ENCODE assay signal across 37 cellular contexts in genomic region chr5:6389397-6389796, GRCh38. TPM values are rescaled to one million over a fixed set of nuclear protein-coding genes. Genes with fewer than 3 reads are reported as not detected.
DNase-seq lines count a peak whose midpoint lies in the region; ATAC-seq, FAIRE-seq and TF ChIP-seq lines count a peak whose summit lies in the region.
"Had no signal": no experiment of that assay in that cellular context is flagged by ENCODE, and none has a peak within 500 bp of the region (broad histone marks: within the 10 kb centered on the region; RNA-seq: fewer than 3 reads in every experiment).

No MANE protein-coding gene starts in this region.

- H3K79me1 ChIP-seq in IMR-90 (ENCODE audit: low read depth in 1 of 2, low read length in 2 of 2): no peaks in the 10 kb centered on the region

- TF ChIP-seq RAD21 in HepG2 (CRISPR knock-in tag; IDR thresholded peaks at IDR 0.05) (no peak), A549 (conservative IDR thresholded peaks at IDR 0.05 in 1 of 2, IDR thresholded peaks at IDR 0.05 in 1 of 2) (no peak), IMR-90 (IDR thresholded peaks at IDR 0.05; ENCODE audit: low read length) (no peak), K562 (CRISPR knock-in tag; conservative IDR thresholded peaks at IDR 0.05 in 1 of 2, IDR thresholded peaks at IDR 0.05 in 1 of 2) (no peak)

- H3K56ac ChIP-seq in IMR-90 (ENCODE audit: extremely low read depth, insufficient read depth, low read length): no peak overlapping the region

- no peak overlapping the region for H3K4ac ChIP-seq in IMR-90 (ENCODE audit: low read depth, low read length)

- H3K9ac ChIP-seq in HepG2 (ENCODE audit: insufficient read depth, low read depth, low read length) (no peak overlapping the region), IMR-90 (ENCODE audit: low read depth, low read length) (no peak overlapping the region), K562 (ENCODE audit: insufficient read depth in 1 of 2, low read depth in 2 of 2, low read length in 2 of 2) (no peak overlapping the region)
- H3K9ac ChIP-seq: BLaER1; BLaER1 treated with 17β-estradiol and CSF1 and Interleukin-3, amounts not matched to agents 10 nM and 100 nM had no signal

- POLR2A ChIA-PET in HepG2 (lab: Yijun Ruan, JAX) (no interaction called here), A549 (lab: Yijun Ruan, JAX) (interaction anchor here (0.6 kb wide), 2 partner anchors 127 to 344 kb away, joined by 3 to 10 read pairs; no protein-coding TSS in a partner anchor), IMR-90 (lab: Charles Lee; ENCODE audit: unreplicated experiment) (no interaction called here), K562 (lab: Yijun Ruan, JAX) (interaction anchor here (0.5 kb wide), 1 partner anchor 893 kb away, joined by 3 read pairs; no protein-coding TSS in a partner anchor)

- H3K14ac ChIP-seq in IMR-90 (replicated peaks; ENCODE audit: low read depth, low read length): no peak overlapping the region

- DNase-seq in HepG2 (ENCODE audit: low spot score): no peak
- DNase-seq in right lobe of liver: no peak
- DNase-seq in A549 (ENCODE audit: low read depth in 1 of 2, low spot score in 1 of 2): no peak
- DNase-seq in IMR-90: no peak
- DNase-seq in K562 (ENCODE audit: extremely low read depth in 1 of 4, low spot score in 3 of 4): no peak
- DNase-seq in NCI-H187 (lab: John Stamatoyannopoulos, UW): no peak
- DNase-seq in activated CD8-positive, alpha-beta memory T cell treated with anti-CD3 and anti-CD28 coated beads for 24 hours: no peak
- no peak for DNase-seq in SHP77 treated with DMSO at 0.1 percent for 48 hours (lab: John Stamatoyannopoulos, UW)
- DNase-seq: 8988T; ACHN; AML-193; BE2C; C1 segment of cervical spinal cord; Caco-2; Calu3; CD4-positive, alpha-beta memory T cell; CD4-positive, alpha-beta T cell; CD4-positive, CD25-positive, alpha-beta regulatory T cell; CD8-positive, alpha-beta memory T cell; CD8-positive, alpha-beta T cell; COR-L47; DMS 273 treated with DMSO at 0.1 percent for 48 hours; DMS153; DMS53; DMS79; DMS79 treated with DMSO at 0.1 percent for 48 hours; DND-41; EL had no signal

- no peaks in the 10 kb centered on the region for H3K79me2 ChIP-seq in HepG2 (ENCODE audit: insufficient read depth, low read length)
- H3K79me2 ChIP-seq in K562 (ENCODE audit: control insufficient read depth, insufficient read depth, low read length): no peaks in the 10 kb centered on the region

- no peak overlapping the region for H4K8ac ChIP-seq in IMR-90 (ENCODE audit: low read depth in 2 of 2, low read length in 2 of 2)

- H2BK20ac ChIP-seq in IMR-90 (ENCODE audit: low read depth, low read length): no peak overlapping the region

- no peak overlapping the region for H3K18ac ChIP-seq in IMR-90 (ENCODE audit: low read depth, low read length)

- dilution Hi-C loops in IMR-90 (cut with HindIII; ENCODE audit: low sequenced_read_pairs, unreplicated experiment): no loop called here

- no peak for ATAC-seq in HepG2
- ATAC-seq in right lobe of liver: no peak
- ATAC-seq in A549: no peak
- no peak for ATAC-seq in IMR-90 (ENCODE audit: low read depth)
- no peak for ATAC-seq in K562
- ATAC-seq: CD8-positive, alpha-beta T cell had no signal

- H3K9me3 ChIP-seq in HepG2 (ENCODE audit: low read length) (no peaks in the 10 kb centered on the region), right lobe of liver (no peaks in the 10 kb centered on the region), A549 (0 out of 3 replicates have a peak, but pooled peaks cover 3% of the 10 kb centered on the region), IMR-90 (ENCODE audit: control insufficient read depth, insufficient read depth, low read length) (no peaks in the 10 kb centered on the region), K562 (replicated peaks; ENCODE audit: control insufficient read depth, insufficient read depth, low read depth, low read length) (no peaks in the 10 kb centered on the region)
- H3K9me3 ChIP-seq: BE2C, BLaER1, Caco-2 had no signal

- H3K4me1 ChIP-seq in HepG2 (ENCODE audit: insufficient read depth, low read length) (no peaks in the 10 kb centered on the region), right lobe of liver (no peaks in the 10 kb centered on the region), A549 (no peaks in the 10 kb centered on the region), IMR-90 (ENCODE audit: control insufficient read depth, insufficient read depth, low read length) (no peaks in the 10 kb centered on the region), K562 (replicated peaks in 1 of 2; ENCODE audit: control insufficient read depth in 2 of 2, insufficient read depth in 2 of 2, low read length in 2 of 2) (no peaks in the 10 kb centered on the region)
- H3K4me1 ChIP-seq: BE2C; BLaER1; BLaER1 treated with 17β-estradiol and CSF1 and Interleukin-3, amounts not matched to agents 10 nM and 100 nM; Caco-2 had no signal

- no peak for TF ChIP-seq EP300 in HepG2 (IDR thresholded peaks at IDR 0.05; ENCODE audit: low read depth in 2 of 2, low read length in 2 of 2)
- TF ChIP-seq EP300 in HepG2 (CRISPR knock-in tag; IDR thresholded peaks at IDR 0.05; ENCODE audit: borderline replicate concordance): no peak
- TF ChIP-seq EP300 in A549 (IDR thresholded peaks at IDR 0.05): no peak
- TF ChIP-seq EP300 in K562 (IDR thresholded peaks at IDR 0.05; ENCODE audit: low read length): no peak

- in situ Hi-C loops in HepG2 (cut with HindIII; ENCODE audit: extremely low pct_ligation_motif_present, low pct_unique_long_range_greater_than_20kb) (loop anchor here (25.0 kb wide), 1 partner anchor 348 kb away; no protein-coding TSS in a partner anchor), IMR-90 (cut with MboI; ENCODE audit: low sequenced_read_pairs) (no loop called here), K562 (cut with MboI) (no loop called here)

- intact Hi-C loops in HepG2 (cut with micrococcal nuclease; ENCODE audit: unreplicated experiment): no loop called here
- intact Hi-C loops in right lobe of liver (cut with DNase I): no loop called here
- intact Hi-C loops in IMR-90 (cut with micrococcal nuclease): no loop called here
- intact Hi-C loops in K562 (cut with micrococcal nuclease): no loop called here

- no peak overlapping the region for H2AK5ac ChIP-seq in IMR-90 (ENCODE audit: low read depth, low read length)

- no peaks in the 10 kb centered on the region; the same call in 1 of the 2 replicates for H4K20me1 ChIP-seq in HepG2 (ENCODE audit: insufficient read depth, low read length)
- no peaks in the 10 kb centered on the region for H4K20me1 ChIP-seq in IMR-90 (ENCODE audit: insufficient read depth, low read length)
- H4K20me1 ChIP-seq in K562 (replicated peaks; ENCODE audit: control insufficient read depth, insufficient read depth, low read length): no peaks in the 10 kb centered on the region
- H4K20me1 ChIP-seq: BLaER1; BLaER1 treated with 17β-estradiol and CSF1 and Interleukin-3, amounts not matched to agents 10 nM and 100 nM had no signal

- H3K9me1 ChIP-seq in IMR-90 (ENCODE audit: insufficient read depth, low read length) (no peaks in the 10 kb centered on the region), K562 (ENCODE audit: control insufficient read depth, insufficient read depth, low read length) (no peaks in the 10 kb centered on the region)

- no peaks in the 10 kb centered on the region for H3K36me3 ChIP-seq in HepG2 (replicated peaks in 1 of 2; ENCODE audit: control insufficient read depth in 1 of 2, insufficient read depth in 2 of 2, low read length in 2 of 2)
- H3K36me3 ChIP-seq in right lobe of liver: no peaks in the 10 kb centered on the region
- no peaks in the 10 kb centered on the region for H3K36me3 ChIP-seq in IMR-90 (ENCODE audit: control insufficient read depth, insufficient read depth, low read length)
- H3K36me3 ChIP-seq in K562 (ENCODE audit: control insufficient read depth, insufficient read depth, low read length): no peaks in the 10 kb centered on the region
- H3K36me3 ChIP-seq: BE2C; BLaER1; BLaER1 treated with 17β-estradiol and CSF1 and Interleukin-3, amounts not matched to agents 10 nM and 100 nM had no signal

- no peak overlapping the region for H3K27ac ChIP-seq in HepG2 (ENCODE audit: extremely low read length, insufficient read depth, low read length)
- H3K27ac ChIP-seq in right lobe of liver: no peak overlapping the region
- no peak overlapping the region for H3K27ac ChIP-seq in A549
- no peak overlapping the region for H3K27ac ChIP-seq in IMR-90 (ENCODE audit: insufficient read depth, low read length)
- no peak overlapping the region for H3K27ac ChIP-seq in K562 (ENCODE audit: extremely low read depth, low read depth, low read length)
- H3K27ac ChIP-seq: 22Rv1; BLaER1; BLaER1 treated with 17β-estradiol and CSF1 and Interleukin-3, amounts not matched to agents 10 nM and 100 nM; C4-2B had no signal

- H2AFZ ChIP-seq in HepG2 (ENCODE audit: low read length) (no peak overlapping the region), IMR-90 (replicated peaks; ENCODE audit: low read length, poor library complexity) (no peak overlapping the region), K562 (ENCODE audit: low read depth, low read length) (no peak overlapping the region)

- BruUV-seq in HepG2 (replicated peaks; lab: Mats Ljungman, UMichigan) (no TSS peak), IMR-90 (replicated peaks; lab: Mats Ljungman, UMichigan) (no TSS peak), K562 (replicated peaks; lab: Mats Ljungman, UMichigan) (no TSS peak)

- no peak overlapping the region for H3K4me3 ChIP-seq in HepG2 (replicated peaks in 1 of 3; ENCODE audit: insufficient read depth in 1 of 3, low read depth in 2 of 3, low read length in 3 of 3)
- no peak overlapping the region for H3K4me3 ChIP-seq in right lobe of liver
- H3K4me3 ChIP-seq in A549: no peak overlapping the region
- H3K4me3 ChIP-seq in IMR-90 (ENCODE audit: insufficient read depth, low read depth, low read length): no peak overlapping the region
- no peak overlapping the region for H3K4me3 ChIP-seq in K562
- H3K4me3 ChIP-seq: BLaER1; BLaER1 treated with 17β-estradiol and CSF1 and Interleukin-3, amounts not matched to agents 10 nM and 100 nM had no signal

- TF ChIP-seq CTCF in HepG2 (CRISPR knock-in tag; IDR thresholded peaks at IDR 0.05) (no peak), right lobe of liver (IDR thresholded peaks at IDR 0.05) (no peak), A549 (IDR thresholded peaks at IDR 0.05) (no peak), IMR-90 (conservative IDR thresholded peaks at IDR 0.05; ENCODE audit: low read depth, low read length) (no peak), K562 (IDR thresholded peaks at IDR 0.05 in 2 of 3, conservative IDR thresholded peaks at IDR 0.05 in 1 of 3; ENCODE audit: insufficient read depth in 2 of 3, low read depth in 1 of 3, low read length in 3 of 3) (no peak)

- no peak overlapping the region for H2BK5ac ChIP-seq in IMR-90 (ENCODE audit: low read depth, low read length, poor library complexity, severe bottlenecking)

- FAIRE-seq in HepG2 (lab: Jason Lieb, UNC) (no peak), A549 (lab: Jason Lieb, UNC) (no peak), K562 (lab: Jason Lieb, UNC) (no peak)
- FAIRE-seq: A204.1, D721Med had no signal

- no peak for TF ChIP-seq POLR2A in HepG2 (IDR thresholded peaks at IDR 0.05; ENCODE audit: insufficient read depth in 1 of 2, low read depth in 2 of 2, low read length in 2 of 2)
- TF ChIP-seq POLR2A in right lobe of liver (IDR thresholded peaks at IDR 0.05): no peak
- TF ChIP-seq POLR2A in A549 (IDR thresholded peaks at IDR 0.05; ENCODE audit: low read length): no peak
- no peak for TF ChIP-seq POLR2A in IMR-90 (IDR thresholded peaks at IDR 0.05; ENCODE audit: low read depth, low read length)
- TF ChIP-seq POLR2A in K562 (conservative IDR thresholded peaks at IDR 0.05): no peak

- WGBS in HepG2 (ENCODE audit: low lambda C conversion rate): 1% methylated on average over 5 of the region's 5 CpGs
- 51% methylated on average over 5 of the region's 5 CpGs for WGBS in right lobe of liver (ENCODE audit: insufficient coverage, low coverage, low lambda C conversion rate, missing lambda C conversion rate)
- 6% methylated on average over 5 of the region's 5 CpGs for WGBS in A549 (ENCODE audit: missing lambda C conversion rate)
- no CpG with 5 or more reads among the region's 5 CpGs for WGBS in IMR-90 (ENCODE audit: extremely low coverage in 2 of 2, insufficient read length in 1 of 2), 2 experiments
- 0% methylated on average over 5 of the region's 5 CpGs for WGBS in K562 (ENCODE audit: insufficient coverage, low coverage, missing lambda C conversion rate)

- no peak overlapping the region for H4K5ac ChIP-seq in IMR-90 (ENCODE audit: low read depth, low read length)

- no peak overlapping the region for H4K91ac ChIP-seq in IMR-90 (ENCODE audit: insufficient read depth, low read depth, low read length)

- H3K23ac ChIP-seq in IMR-90 (ENCODE audit: low read depth, low read length): no peak overlapping the region

- H2BK15ac ChIP-seq in IMR-90 (ENCODE audit: low read depth, low read length): no peak overlapping the region

- no peak overlapping the region for H3K4me2 ChIP-seq in HepG2 (ENCODE audit: low read depth, low read length)
- H3K4me2 ChIP-seq in A549: no peak overlapping the region
- H3K4me2 ChIP-seq in IMR-90 (ENCODE audit: low read depth, low read length): no peak overlapping the region
- H3K4me2 ChIP-seq in K562 (ENCODE audit: insufficient read depth, low read length): no peak overlapping the region
- H3K4me2 ChIP-seq: BLaER1; BLaER1 treated with 17β-estradiol and CSF1 and Interleukin-3, amounts not matched to agents 10 nM and 100 nM had no signal

- CTCF ChIA-PET in HepG2 (lab: Yijun Ruan, JAX; ENCODE audit: low intra/inter-chr PET ratio, low total read pairs): no interaction called here
- CTCF ChIA-PET in A549 (lab: Yijun Ruan, JAX): interaction anchor here (1.1 kb wide), 1 partner anchor 19 kb away, joined by 3 read pairs; no protein-coding TSS in a partner anchor
- CTCF ChIA-PET in IMR-90 (lab: Yijun Ruan, JAX): no interaction called here
- CTCF ChIA-PET in K562 (lab: Yijun Ruan, JAX; ENCODE audit: low intra/inter-chr PET ratio): no interaction called here

- H2BK120ac ChIP-seq in IMR-90 (ENCODE audit: low read depth, low read length): no peak overlapping the region

- H3K27me3 ChIP-seq in HepG2 (ENCODE audit: control insufficient read depth in 1 of 2, insufficient read depth in 2 of 2, low read length in 2 of 2): peaks cover 0 to 24% of the 10 kb centered on the region in 2 experiments; a peak in 2 of 5 replicates
- no peaks in the 10 kb centered on the region for H3K27me3 ChIP-seq in right lobe of liver
- peaks cover 4% of the 10 kb centered on the region; the same call in 1 of the 2 replicates for H3K27me3 ChIP-seq in IMR-90 (ENCODE audit: control insufficient read depth, insufficient read depth, low read length)
- peaks cover 37 to 50% of the 10 kb centered on the region in 2 experiments for H3K27me3 ChIP-seq in K562 (ENCODE audit: control insufficient read depth in 2 of 2, insufficient read depth in 2 of 2, low read length in 2 of 2)
- H3K27me3 ChIP-seq: BE2C; BLaER1; BLaER1 treated with 17β-estradiol and CSF1 and Interleukin-3, amounts not matched to agents 10 nM and 100 nM had no signal

- H2AK9ac ChIP-seq in IMR-90 (replicated peaks; ENCODE audit: low read depth, low read length, poor library complexity): no peak overlapping the region

RNA-seq across cellular contexts. Expression of gene MED10, which starts 11.1 kb away (rescaled TPM):
- total RNA-seq in HepG2 (2016; rRNA removed; fragmentation: Illumina TruSeq; extraction: Trizol): 11.2 and 13.2 TPM in 2 replicates
- 3.7 and 4.1 TPM in 2 replicates for total RNA-seq in HepG2 (2016; cell fraction: cytosol; rRNA removed; fragmentation: Illumina TruSeq; extraction: Trizol; ENCODE audit: low read depth)
- total RNA-seq in HepG2 (2016; cell fraction: insoluble cytoplasmic fraction; rRNA removed; fragmentation: Illumina TruSeq; extraction: Trizol): 10.9 and 11.7 TPM in 2 replicates
- total RNA-seq in HepG2 (2016; cell fraction: membrane; rRNA removed; fragmentation: Illumina TruSeq; extraction: Trizol): 7.8 and 8.2 TPM in 2 replicates
- 13.7 and 13.9 TPM in 2 replicates for total RNA-seq in HepG2 (2016; cell fraction: nucleus; rRNA removed; fragmentation: Illumina TruSeq; extraction: Trizol)
- polyA plus RNA-seq in HepG2 (2011; rRNA removed): 23.7 and 24.4 TPM in 2 replicates
- polyA plus RNA-seq in HepG2 (2011; cell fraction: cytosol; rRNA removed): 23.9 and 24.1 TPM in 2 replicates
- 26.0 and 30.0 TPM in 2 replicates for polyA plus RNA-seq in HepG2 (2011; cell fraction: nucleus; rRNA removed)
- polyA plus RNA-seq in HepG2 (2012): 27.4 and 34.1 TPM in 2 replicates
- 9.0 and 10.1 TPM in 2 replicates for polyA plus RNA-seq in HepG2 (2016; cell fraction: cytosol; fragmentation: Illumina TruSeq; extraction: Trizol; ENCODE audit: low read depth)
- polyA plus RNA-seq in HepG2 (2016; cell fraction: insoluble cytoplasmic fraction; fragmentation: Illumina TruSeq; extraction: Trizol; ENCODE audit: low read depth): 34.9 and 37.5 TPM in 2 replicates
- 10.9 and 13.7 TPM in 2 replicates for polyA plus RNA-seq in HepG2 (2016; cell fraction: membrane; fragmentation: Illumina TruSeq; extraction: Trizol; ENCODE audit: low read depth)
- polyA plus RNA-seq in HepG2 (2016; cell fraction: nucleus; fragmentation: Illumina TruSeq; extraction: Trizol; ENCODE audit: insufficient read depth, low read depth): 25.8 and 28.5 TPM in 2 replicates
- polyA minus RNA-seq in HepG2 (2011; rRNA and poly(A)+ RNA removed; ENCODE audit: low replicate concordance): 7.4 and 12.3 TPM in 2 replicates
- polyA minus RNA-seq in HepG2 (2011; cell fraction: cytosol; rRNA and poly(A)+ RNA removed): 5.0 and 5.5 TPM in 2 replicates
- polyA minus RNA-seq in HepG2 (2011; cell fraction: nucleus; rRNA and poly(A)+ RNA removed): 31.8 and 34.8 TPM in 2 replicates
- 10 to 100 TPM in 4 of 6 experiments, 1 to 10 TPM in 2; 9.3 to 15.4 (median 12.7) TPM for total RNA-seq in right lobe of liver
- 40.6 and 59.4 TPM in 2 replicates for polyA plus RNA-seq in A549 (2011; rRNA removed)
- 74.8 and 80.5 TPM in 2 replicates for polyA plus RNA-seq in A549 (2012; cell fraction: cytosol; rRNA removed)
- 44.1 and 49.4 TPM in 2 replicates for polyA plus RNA-seq in A549 (2012; cell fraction: nucleus; rRNA removed)
- polyA plus RNA-seq in A549 (2017; fragmentation: RNase III; extraction: RNeasy Plus Mini Kit Qiagen cat#74134 plus additional on column Dnase treatment): 56.7 to 58.6 TPM (median 57.6 TPM) in 3 replicates
- polyA minus RNA-seq in A549 (2011; rRNA and poly(A)+ RNA removed): 13.2 and 14.2 TPM in 2 replicates
- 9.1 and 15.6 TPM in 2 replicates for total RNA-seq in IMR-90 (2012; rRNA removed)
- polyA plus RNA-seq in IMR-90 (2012; rRNA removed): 60.0 and 67.5 TPM in 2 replicates
- polyA plus RNA-seq in IMR-90 (2012; cell fraction: cytosol; rRNA removed): 46.6 and 71.9 TPM in 2 replicates
- 32.8 and 63.9 TPM in 2 replicates for polyA plus RNA-seq in IMR-90 (2012; cell fraction: nucleus; rRNA removed; ENCODE audit: low replicate concordance)
- total RNA-seq in K562 (2011; cell fraction: chromatin; rRNA removed; ENCODE audit: low replicate concordance): 44.1 and 73.3 TPM in 2 replicates
- total RNA-seq in K562 (2011; cell fraction: nucleolus; rRNA removed): 38.2 and 47.2 TPM in 2 replicates
- total RNA-seq in K562 (2011; cell fraction: nucleoplasm; rRNA removed): 43.8 and 50.4 TPM in 2 replicates
- 36.1 and 51.0 TPM in 2 replicates for total RNA-seq in K562 (2014; rRNA removed)
- 23.8 and 25.7 TPM in 2 replicates for total RNA-seq in K562 (2014; rRNA removed; fragmentation: Illumina TruSeq; extraction: Trizol)
- total RNA-seq in K562 (2015; rRNA removed; fragmentation: Illumina TruSeq; extraction: Trizol): 28.4 and 33.6 TPM in 2 replicates
- 52.0 and 62.3 TPM in 2 replicates for total RNA-seq in K562 (2021)
- 49.9 and 58.8 TPM in 2 replicates for polyA plus RNA-seq in K562 (2011; rRNA removed)
- polyA plus RNA-seq in K562 (2011; cell fraction: cytosol; rRNA removed): 51.3 and 58.8 TPM in 2 replicates
- polyA plus RNA-seq in K562 (2011; cell fraction: nucleus; rRNA removed): 70.4 and 86.1 TPM in 2 replicates
- 68.1 and 71.4 TPM in 2 replicates for polyA plus RNA-seq in K562 (2012)
- polyA plus RNA-seq in K562 (2014; fragmentation: Illumina TruSeq; extraction: Trizol): 60.6 and 72.2 TPM in 2 replicates
- polyA plus RNA-seq in K562 (2014; fragmentation: Nextera tagmentation; extraction: Ambion mirVana): 10 to 100 TPM; 45.0 to 72.5 TPM
- 78.5 and 83.4 TPM in 2 replicates for polyA plus RNA-seq in K562 (2014; rRNA removed)
- polyA minus RNA-seq in K562 (2011; rRNA and poly(A)+ RNA removed): 18.9 and 20.4 TPM in 2 replicates
- polyA minus RNA-seq in K562 (2011; cell fraction: cytosol; rRNA and poly(A)+ RNA removed): 11.6 and 15.7 TPM in 2 replicates
- polyA minus RNA-seq in K562 (2011; cell fraction: nucleus; rRNA and poly(A)+ RNA removed): 41.7 and 72.9 TPM in 2 replicates

RNA-seq across cellular contexts. Expression of gene UBE2QL1, which starts 59.3 kb away (rescaled TPM):
- total RNA-seq in HepG2 (2016; rRNA removed; fragmentation: Illumina TruSeq; extraction: Trizol) (not detected in 2 replicates), right lobe of liver (under 1 TPM; 0.20 to 0.74 (median 0.54) TPM), IMR-90 (2012; rRNA removed) (not detected in 2 replicates), K562 (2014; rRNA removed) (not detected in 2 replicates), K562 (2014; rRNA removed; fragmentation: Illumina TruSeq; extraction: Trizol) (not detected in 2 replicates), K562 (2015; rRNA removed; fragmentation: Illumina TruSeq; extraction: Trizol) (not detected in 2 replicates), K562 (2021) (not detected in 2 replicates)
- not detected in 2 replicates for total RNA-seq in HepG2 (2016; cell fraction: cytosol; rRNA removed; fragmentation: Illumina TruSeq; extraction: Trizol; ENCODE audit: low read depth)
- not detected in 2 replicates for total RNA-seq in HepG2 (2016; cell fraction: insoluble cytoplasmic fraction; rRNA removed; fragmentation: Illumina TruSeq; extraction: Trizol)
- total RNA-seq in HepG2 (2016; cell fraction: membrane; rRNA removed; fragmentation: Illumina TruSeq; extraction: Trizol): not detected in 2 replicates
- total RNA-seq in HepG2 (2016; cell fraction: nucleus; rRNA removed; fragmentation: Illumina TruSeq; extraction: Trizol): not detected in 2 replicates
- polyA plus RNA-seq in HepG2 (2011; rRNA removed) (not detected in 2 replicates), A549 (2011; rRNA removed) (0.04 and 0.05 TPM in 2 replicates), A549 (2017; fragmentation: RNase III; extraction: RNeasy Plus Mini Kit Qiagen cat#74134 plus additional on column Dnase treatment) (0.04 to 0.07 TPM in 2 of 3 replicates, not detected in the other), IMR-90 (2012; rRNA removed) (not detected in 2 replicates), K562 (2011; rRNA removed) (not detected in 2 replicates), K562 (2014; fragmentation: Illumina TruSeq; extraction: Trizol) (not detected in 2 replicates), K562 (2014; fragmentation: Nextera tagmentation; extraction: Ambion mirVana) (not detected), K562 (2014; rRNA removed) (not detected in 2 replicates)
- not detected in 2 replicates for polyA plus RNA-seq in HepG2 (2011; cell fraction: cytosol; rRNA removed)
- not detected in 2 replicates for polyA plus RNA-seq in HepG2 (2011; cell fraction: nucleus; rRNA removed)
- polyA plus RNA-seq in HepG2 (2012): not detected in 2 replicates
- polyA plus RNA-seq in HepG2 (2016; cell fraction: cytosol; fragmentation: Illumina TruSeq; extraction: Trizol; ENCODE audit: low read depth): not detected in 2 replicates
- not detected in 2 replicates for polyA plus RNA-seq in HepG2 (2016; cell fraction: insoluble cytoplasmic fraction; fragmentation: Illumina TruSeq; extraction: Trizol; ENCODE audit: low read depth)
- not detected in 2 replicates for polyA plus RNA-seq in HepG2 (2016; cell fraction: membrane; fragmentation: Illumina TruSeq; extraction: Trizol; ENCODE audit: low read depth)
- not detected in 2 replicates for polyA plus RNA-seq in HepG2 (2016; cell fraction: nucleus; fragmentation: Illumina TruSeq; extraction: Trizol; ENCODE audit: insufficient read depth, low read depth)
- polyA minus RNA-seq in HepG2 (2011; rRNA and poly(A)+ RNA removed; ENCODE audit: low replicate concordance): not detected in 2 replicates
- not detected in 2 replicates for polyA minus RNA-seq in HepG2 (2011; cell fraction: cytosol; rRNA and poly(A)+ RNA removed)
- not detected in 2 replicates for polyA minus RNA-seq in HepG2 (2011; cell fraction: nucleus; rRNA and poly(A)+ RNA removed)
- polyA plus RNA-seq in A549 (2012; cell fraction: cytosol; rRNA removed): 0.03 and 0.04 TPM in 2 replicates
- polyA plus RNA-seq in A549 (2012; cell fraction: nucleus; rRNA removed): 0.04 TPM in 1 of 2 replicates, not detected in the other
- polyA minus RNA-seq in A549 (2011; rRNA and poly(A)+ RNA removed): 0.10 TPM in 1 of 2 replicates, not detected in the other
- polyA plus RNA-seq in IMR-90 (2012; cell fraction: cytosol; rRNA removed): 0.04 TPM in 1 of 2 replicates, not detected in the other
- not detected in 2 replicates for polyA plus RNA-seq in IMR-90 (2012; cell fraction: nucleus; rRNA removed; ENCODE audit: low replicate concordance)
- not detected in 2 replicates for total RNA-seq in K562 (2011; cell fraction: chromatin; rRNA removed; ENCODE audit: low replicate concordance)
- 0.13 TPM in 1 of 2 replicates, not detected in the other for total RNA-seq in K562 (2011; cell fraction: nucleolus; rRNA removed)
- 0.15 TPM in 1 of 2 replicates, not detected in the other for total RNA-seq in K562 (2011; cell fraction: nucleoplasm; rRNA removed)
- polyA plus RNA-seq in K562 (2011; cell fraction: cytosol; rRNA removed): not detected in 2 replicates
- polyA plus RNA-seq in K562 (2011; cell fraction: nucleus; rRNA removed): 0.03 TPM in 1 of 2 replicates, not detected in the other
- polyA plus RNA-seq in K562 (2012): 0.01 TPM in 1 of 2 replicates, not detected in the other
- not detected in 2 replicates for polyA minus RNA-seq in K562 (2011; rRNA and poly(A)+ RNA removed)
- not detected in 2 replicates for polyA minus RNA-seq in K562 (2011; cell fraction: cytosol; rRNA and poly(A)+ RNA removed)
- not detected in 2 replicates for polyA minus RNA-seq in K562 (2011; cell fraction: nucleus; rRNA and poly(A)+ RNA removed)
- total RNA-seq: Caco-2; Calu3; CD4-positive, alpha-beta memory T cell; CD4-positive, CD25-positive, alpha-beta regulatory T cell; CD8-positive, alpha-beta memory T cell had no signal
- polyA plus RNA-seq: AG04450; BJ; CD14-positive monocyte; CD4-positive, alpha-beta memory T cell; CD4-positive, CD25-positive, alpha-beta regulatory T cell; CD8-positive, alpha-beta memory T cell had no signal

Comparison
In these comparisons a context has a peak if more than half of its experiments do, and no peak if none do; other contexts are left out.
1. POLR2A ChIA-PET loops: an anchor here in A549 (0.6 kb wide) and K562 (0.5 kb wide); none called in HepG2 and IMR-90.
2. Of the 241 proteins assayed by ChIP-seq in both HepG2 and K562: peak only in HepG2: MAFK; only in K562: MAFG; in both: MAFF; in neither: 238.